18 cellular contexts compared by ENCODE assay signal in genomic region chr12:72564120-72564519, GRCh38.
DNase-seq lines count a peak whose midpoint lies in the region; TF ChIP-seq lines count a peak whose summit lies in the region.
"Had no signal": no experiment of that assay in that cellular context is flagged by ENCODE, and none has a peak within 500 bp of the region (broad histone marks: within the 10 kb centered on the region; RNA-seq: fewer than 3 reads in every experiment).

No MANE protein-coding gene starts in this region.

- no peak overlapping the region for H3K4ac ChIP-seq in H9 (ENCODE audit: low read depth, low read length)

- no peak overlapping the region for H3K4me3 ChIP-seq in Loucy (ENCODE audit: low read length, poor library complexity, severe bottlenecking)
- H3K4me3 ChIP-seq in CD8-positive, alpha-beta memory T cell (ENCODE audit: low read length): no peak overlapping the region
- H3K4me3 ChIP-seq: BLaER1 treated with 17β-estradiol and CSF1 and Interleukin-3, amounts not matched to agents 10 nM and 100 nM; GM23338; K562 had no signal

- no peak for DNase-seq in H9
- no peak for DNase-seq in glutamatergic neuron
- peak; percentile 47 for DNase-seq in renal cortical epithelial cell (ENCODE audit: low read depth)
- DNase-seq in CD8-positive, alpha-beta memory T cell: no peak
- no peak for DNase-seq in GM19240 (ENCODE audit: insufficient read length, low spot score)
- DNase-seq in HK-2 (ENCODE audit: unreplicated experiment): no peak
- DNase-seq: CD8-positive, alpha-beta T cell; COR-L47; DMS 273 treated with DMSO at 0.1 percent for 48 hours; DMS53; DND-41; EL had no signal

- H3K36me3 Mint-ChIP-seq in H9 (ENCODE audit: insufficient read depth in 1 of 3, low read depth in 3 of 3) (no peaks in the 10 kb centered on the region), glutamatergic neuron (ENCODE audit: unreplicated experiment) (no peaks in the 10 kb centered on the region)
- no peaks in the 10 kb centered on the region for H3K36me3 Mint-ChIP-seq in CD8-positive, alpha-beta memory T cell
- H3K36me3 Mint-ChIP-seq: CD8-positive, alpha-beta T cell had no signal

- no peak overlapping the region for H2BK120ac ChIP-seq in H9 (ENCODE audit: low read depth, low read length, poor library complexity, severe bottlenecking)

- H3F3A ChIP-seq in Loucy (ENCODE audit: low read depth): no peaks in the 10 kb centered on the region

- H4K8ac ChIP-seq in H9 (replicated peaks; ENCODE audit: insufficient read length, low read depth, low read length): no peak overlapping the region

- H2AK5ac ChIP-seq in H9 (ENCODE audit: insufficient read length, low read length): no peak overlapping the region

- no peak overlapping the region for H3K18ac ChIP-seq in H9 (ENCODE audit: insufficient read length, low read depth, low read length)

- no peak overlapping the region for H3K4me2 ChIP-seq in H9 (ENCODE audit: insufficient read depth, insufficient read length, low read length)
- H3K4me2 ChIP-seq in Loucy (ENCODE audit: low read depth, low read length, poor library complexity, severe bottlenecking): no peak overlapping the region
- H3K4me2 ChIP-seq: BLaER1 treated with 17β-estradiol and CSF1 and Interleukin-3, amounts not matched to agents 10 nM and 100 nM; GM23338 had no signal

- H4K20me1 ChIP-seq in H9 (ENCODE audit: control insufficient read depth, insufficient read depth, insufficient read length): no peaks in the 10 kb centered on the region
- H4K20me1 ChIP-seq in Loucy (ENCODE audit: insufficient read depth, low read length, poor library complexity, severe bottlenecking): no peaks in the 10 kb centered on the region
- H4K20me1 ChIP-seq: BLaER1 treated with 17β-estradiol and CSF1 and Interleukin-3, amounts not matched to agents 10 nM and 100 nM had no signal

- TF ChIP-seq CTCF in H9 (conservative IDR thresholded peaks at IDR 0.05) (no peak), Loucy (conservative IDR thresholded peaks at IDR 0.05; ENCODE audit: low read length) (no peak), glutamatergic neuron (IDR thresholded peaks at IDR 0.05; ENCODE audit: partially characterized antibody, unreplicated experiment) (no peak)

- H2BK5ac ChIP-seq in H9 (ENCODE audit: insufficient read length, low read length): no peak overlapping the region

- H2AFZ ChIP-seq in H9 (ENCODE audit: low read length) (no peak overlapping the region), Loucy (ENCODE audit: low read length) (peak overlapping the region; percentile 33; the same call in 1 of the 2 replicates)
- H2AFZ ChIP-seq: GM23338 had no signal

- H2BK15ac ChIP-seq in H9 (ENCODE audit: low read depth, low read length): no peak overlapping the region

- H3K27ac ChIP-seq in H9 (ENCODE audit: insufficient read length, low read depth, low read length): no peak overlapping the region
- H3K27ac ChIP-seq in CD8-positive, alpha-beta memory T cell (ENCODE audit: low read depth, low read length): no peak overlapping the region
- H3K27ac ChIP-seq: BLaER1 treated with 17β-estradiol and CSF1 and Interleukin-3, amounts not matched to agents 10 nM and 100 nM; HL-60 had no signal

- H3K23ac ChIP-seq in H9 (ENCODE audit: insufficient read length, low read depth, low read length): no peak overlapping the region

- POLR2A ChIA-PET in CD8-positive, alpha-beta memory T cell (lab: Charles Lee): no interaction called here

- no peaks in the 10 kb centered on the region for H3K4me1 ChIP-seq in H9 (ENCODE audit: insufficient read depth, low read length)
- no peaks in the 10 kb centered on the region for H3K4me1 ChIP-seq in Loucy (ENCODE audit: insufficient read depth, low read length, poor library complexity, severe bottlenecking)
- no peaks in the 10 kb centered on the region for H3K4me1 ChIP-seq in CD8-positive, alpha-beta memory T cell (ENCODE audit: insufficient read depth, low read length)
- H3K4me1 ChIP-seq: BLaER1 treated with 17β-estradiol and CSF1 and Interleukin-3, amounts not matched to agents 10 nM and 100 nM had no signal

- H3K9ac ChIP-seq in H9 (ENCODE audit: extremely low read depth, insufficient read length, low read length) (no peak overlapping the region), Loucy (ENCODE audit: low read depth, low read length, poor library complexity, severe bottlenecking) (no peak overlapping the region)
- H3K9ac ChIP-seq: BLaER1 treated with 17β-estradiol and CSF1 and Interleukin-3, amounts not matched to agents 10 nM and 100 nM had no signal

- H3K36me3 ChIP-seq in Loucy (ENCODE audit: insufficient read depth, low read length): no peaks in the 10 kb centered on the region
- no peaks in the 10 kb centered on the region for H3K36me3 ChIP-seq in CD8-positive, alpha-beta memory T cell (ENCODE audit: insufficient read depth, low read length)
- H3K36me3 ChIP-seq: BLaER1 treated with 17β-estradiol and CSF1 and Interleukin-3, amounts not matched to agents 10 nM and 100 nM had no signal

- no CpG with 5 or more reads among the region's 4 CpGs for WGBS in H9 (ENCODE audit: extremely low coverage, insufficient read length, low lambda C conversion rate)

- H3K79me1 ChIP-seq in H9 (ENCODE audit: insufficient read depth, low read depth, low read length, poor library complexity, severe bottlenecking): no peaks in the 10 kb centered on the region

- no peak overlapping the region for H4K5ac ChIP-seq in H9 (ENCODE audit: insufficient read length, low read depth, low read length)

- no peaks in the 10 kb centered on the region for H3K9me2 ChIP-seq in Loucy (replicated peaks; ENCODE audit: low read depth, low read length)

- CTCF ChIA-PET in CD8-positive, alpha-beta memory T cell (lab: Charles Lee): no interaction called here

- H3K23me2 ChIP-seq in H9 (ENCODE audit: insufficient read length, low read depth, low read length, poor library complexity, severe bottlenecking): no peaks in the 10 kb centered on the region

- H3K27ac Mint-ChIP-seq in H9: peak overlapping the region in 2 of 3 experiments; percentile 22 to 84; a peak in 2 of 7 replicates
- peak overlapping the region; percentile 31 for H3K27ac Mint-ChIP-seq in glutamatergic neuron (ENCODE audit: unreplicated experiment)
- no peak overlapping the region for H3K27ac Mint-ChIP-seq in CD8-positive, alpha-beta memory T cell
- H3K27ac Mint-ChIP-seq: B cell; CD8-positive, alpha-beta T cell; GM23338 had no signal

- no peaks in the 10 kb centered on the region for H3K9me3 ChIP-seq in H9 (ENCODE audit: control insufficient read depth, low read depth, low read length)
- no peaks in the 10 kb centered on the region for H3K9me3 ChIP-seq in Loucy (ENCODE audit: insufficient read depth, low read depth, low read length)
- no peaks in the 10 kb centered on the region for H3K9me3 ChIP-seq in CD8-positive, alpha-beta memory T cell (ENCODE audit: low read length)
- H3K9me3 ChIP-seq: BLaER1 treated with 17β-estradiol and CSF1 and Interleukin-3, amounts not matched to agents 10 nM and 100 nM had no signal

- H3K27me3 Mint-ChIP-seq in H9 (ENCODE audit: low read depth): no peaks in the 10 kb centered on the region
- H3K27me3 Mint-ChIP-seq in glutamatergic neuron (ENCODE audit: unreplicated experiment): peaks cover 2% of the 10 kb centered on the region
- H3K27me3 Mint-ChIP-seq in CD8-positive, alpha-beta memory T cell: no peaks in the 10 kb centered on the region
- H3K27me3 Mint-ChIP-seq: B cell had no signal

- no peak overlapping the region for H3K14ac ChIP-seq in H9 (ENCODE audit: insufficient read depth, low read length)

- H3K4me3 Mint-ChIP-seq in H9: no peak overlapping the region
- H3K4me3 Mint-ChIP-seq in glutamatergic neuron (ENCODE audit: unreplicated experiment): no peak overlapping the region
- no peak overlapping the region for H3K4me3 Mint-ChIP-seq in CD8-positive, alpha-beta memory T cell
- H3K4me3 Mint-ChIP-seq: B cell; CD8-positive, alpha-beta T cell; GM23338 had no signal

- H3K9me3 Mint-ChIP-seq in H9 (no peaks in the 10 kb centered on the region), glutamatergic neuron (ENCODE audit: unreplicated experiment) (no peaks in the 10 kb centered on the region)
- peaks cover 0 to 26% (median 2%) of the 10 kb centered on the region in 5 donors for H3K9me3 Mint-ChIP-seq in CD8-positive, alpha-beta memory T cell
- H3K9me3 Mint-ChIP-seq: GM23338 had no signal

- H3K27me3 ChIP-seq in H9 (ENCODE audit: insufficient read depth, low read length) (no peaks in the 10 kb centered on the region), Loucy (ENCODE audit: insufficient read depth, low read length, poor library complexity, severe bottlenecking) (no peaks in the 10 kb centered on the region)
- H3K27me3 ChIP-seq in CD8-positive, alpha-beta memory T cell (ENCODE audit: insufficient read depth, low read length, poor library complexity, severe bottlenecking): no peaks in the 10 kb centered on the region
- H3K27me3 ChIP-seq: BLaER1 treated with 17β-estradiol and CSF1 and Interleukin-3, amounts not matched to agents 10 nM and 100 nM had no signal

- H3K4me1 Mint-ChIP-seq in H9 (no peaks in the 10 kb centered on the region), glutamatergic neuron (ENCODE audit: low read depth, unreplicated experiment) (peaks cover 2% of the 10 kb centered on the region)
- H3K4me1 Mint-ChIP-seq in CD8-positive, alpha-beta memory T cell: no peaks in the 10 kb centered on the region
- H3K4me1 Mint-ChIP-seq: B cell, GM23338 had no signal

- no peak overlapping the region for H2BK12ac ChIP-seq in H9 (ENCODE audit: insufficient read length, low read depth, low read length)

- no peak overlapping the region for H2BK20ac ChIP-seq in H9 (ENCODE audit: low read depth, low read length, poor library complexity, severe bottlenecking)

- H3K79me2 ChIP-seq in H9 (ENCODE audit: insufficient read depth, low read length) (no peaks in the 10 kb centered on the region), Loucy (ENCODE audit: insufficient read depth, low read length) (no peaks in the 10 kb centered on the region)

- no peak overlapping the region for H3K56ac ChIP-seq in H9 (ENCODE audit: insufficient read length, low read depth, low read length)

- no peak overlapping the region for H3T11ph ChIP-seq in H9 (ENCODE audit: low read length)

- H4K91ac ChIP-seq in H9 (ENCODE audit: insufficient read length, low read depth, low read length): no peak overlapping the region

Comparison
In these comparisons a context has a peak if more than half of its experiments do, and no peak if none do; other contexts are left out.
1. H3K27ac Mint-ChIP-seq: peak in H9 (2 of 3) and glutamatergic neuron (single experiment); none in CD8-positive, alpha-beta memory T cell (0 of 8).